In genomic region chr20:16419138-16419715, GRCh38 we compare ENCODE assay signal across 20 cellular contexts.
"Had no signal": no experiment of that assay in that cellular context is flagged by ENCODE, and none has a peak within 500 bp of the region (broad histone marks: within the 10 kb centered on the region; RNA-seq: fewer than 3 reads in every experiment).

No MANE protein-coding gene starts in this region.

- ATAC-seq: activated CD8-positive, alpha-beta T cell treated with anti-CD3 and anti-CD28 coated beads, Interleukin-2, amount 10 ng/mL, durations not matched to agents 7 days and 5 days; activated T-cell treated with anti-CD3 and anti-CD28 coated beads, Interleukin-2, amount 50 U/mL, for 72 hours; left colon; natural killer cell treated with Interleukin-12 subunit alpha and Interleukin-12 subunit beta and Interleukin-15 and Interleukin-18, amount 100 ng/mL, for 72 hours had no signal

- H3K4me1 Mint-ChIP-seq: activated B cell treated with CpG ODN at 0.5 μM for 24 hours; activated CD4-positive, alpha-beta T cell treated with anti-CD3 and anti-CD28 coated beads, Interleukin-2, amount 10 ng/mL, durations not matched to agents 24 days and 14 days had no signal

- H3K4me1 ChIP-seq: esophagus squamous epithelium, tibial nerve, uterus had no signal

- H3K27ac ChIP-seq: coronary artery, esophagus squamous epithelium, skin epidermis, tibial nerve, uterus had no signal

- H3K27me3 Mint-ChIP-seq: activated B cell treated with CpG ODN at 0.5 μM for 24 hours; activated CD4-positive, alpha-beta T cell treated with anti-CD3 and anti-CD28 coated beads, Interleukin-2, amount 10 ng/mL, durations not matched to agents 24 days and 14 days; activated naive CD8-positive, alpha-beta T cell; natural killer cell treated with Interleukin-12 subunit alpha and Interleukin-12 subunit beta and Interleukin-15 and Interleukin-18, amount 100 ng/mL, for 72 hours had no signal

- H3K27me3 ChIP-seq: esophagus squamous epithelium, tibial nerve, uterus had no signal

- H3K9me3 ChIP-seq: esophagus squamous epithelium, uterus had no signal

- DNase-seq: activated B cell treated with CpG ODN at 0.5 μM for 24 hours; activated CD4-positive, alpha-beta T cell treated with anti-CD3 and anti-CD28 coated beads, Interleukin-2, amount 10 ng/mL, durations not matched to agents 24 days and 14 days; activated CD8-positive, alpha-beta memory T cell treated with anti-CD3 and anti-CD28 coated beads, Interleukin-2, amount 50 U/mL, for 4 hours; activated CD8-positive, alpha-beta T cell treated with anti-CD3 and anti-CD28 coated beads, Interleukin-2, amount 10 ng/mL, durations not matched to agents 7 days and 5 days; activated gamma-delta T cell treated with Interleukin-2 at 50 U/mL for 16 hours; activated T-cell treated with anti-CD3 and anti-CD28 coated beads, Interleukin-2, amount 50 U/mL, for 72 hours; amniotic stem cell; central memory CD4-positive, alpha-beta T cell; esophagus squamous epithelium; head of caudate nucleus; left colon; stimulated activated CD4-positive, alpha-beta T cell treated with anti-CD3 and anti-CD28 coated beads, Interleukin-15, amount 100 ng/mL, for 24 hours; stimulated activated CD4-positive, alpha-beta T cell treated with anti-CD3 and anti-CD28 coated beads, Interleukin-4, amount 100 ng/mL, for 24 hours; stimulated activated naive CD4-positive, alpha-beta T cell; uterus had no signal

- H3K36me3 ChIP-seq: uterus had no signal

- H3K4me3 ChIP-seq: coronary artery, esophagus squamous epithelium, skin epidermis, tibial nerve, uterus had no signal

- H3K9me3 Mint-ChIP-seq: activated B cell treated with CpG ODN at 0.5 μM for 24 hours; activated CD4-positive, alpha-beta T cell treated with anti-CD3 and anti-CD28 coated beads, Interleukin-2, amount 10 ng/mL, durations not matched to agents 24 days and 14 days; activated T-cell treated with anti-CD3 and anti-CD28 coated beads, Interleukin-2, amount 50 U/mL, for 72 hours had no signal

- H3K36me3 Mint-ChIP-seq: natural killer cell treated with Interleukin-12 subunit alpha and Interleukin-12 subunit beta and Interleukin-15 and Interleukin-18, amount 100 ng/mL, for 72 hours had no signal

- H3K27ac Mint-ChIP-seq: activated B cell treated with CpG ODN at 0.5 μM for 24 hours; activated CD4-positive, alpha-beta T cell treated with anti-CD3 and anti-CD28 coated beads, Interleukin-2, amount 10 ng/mL, durations not matched to agents 24 days and 14 days; activated CD8-positive, alpha-beta T cell treated with anti-CD3 and anti-CD28 coated beads, Interleukin-2, amount 10 ng/mL, durations not matched to agents 7 days and 5 days; activated naive CD8-positive, alpha-beta T cell; activated T-cell treated with anti-CD3 and anti-CD28 coated beads, Interleukin-2, amount 50 U/mL, for 72 hours; natural killer cell treated with Interleukin-12 subunit alpha and Interleukin-12 subunit beta and Interleukin-15 and Interleukin-18, amount 100 ng/mL, for 72 hours had no signal

- H3K4me3 Mint-ChIP-seq: activated B cell treated with CpG ODN at 0.5 μM for 24 hours; activated CD4-positive, alpha-beta T cell treated with anti-CD3 and anti-CD28 coated beads, Interleukin-2, amount 10 ng/mL, durations not matched to agents 24 days and 14 days; activated CD8-positive, alpha-beta T cell treated with anti-CD3 and anti-CD28 coated beads, Interleukin-2, amount 10 ng/mL, durations not matched to agents 7 days and 5 days; activated naive CD8-positive, alpha-beta T cell; activated T-cell treated with anti-CD3 and anti-CD28 coated beads, Interleukin-2, amount 50 U/mL, for 72 hours; natural killer cell treated with Interleukin-12 subunit alpha and Interleukin-12 subunit beta and Interleukin-15 and Interleukin-18, amount 100 ng/mL, for 72 hours had no signal
